In genomic region chr17:49229805-49230600, GRCh38 we compare ENCODE assay signal across 1 cellular context.
TF ChIP-seq lines count a peak whose summit lies in the region.

No MANE protein-coding gene starts in this region.

TF ChIP-seq in H1, 55 proteins besides CTCF, POLR2A, EP300 and RAD21:
- TF ChIP-seq EZH2 (IDR thresholded peaks at IDR 0.05; ENCODE audit: low read depth, low read length, severe bottlenecking) (peak; percentile 21), SIN3A (conservative IDR thresholded peaks at IDR 0.05 in 1 of 2, IDR thresholded peaks at IDR 0.05 in 1 of 2; ENCODE audit: low read depth in 1 of 2, low read length in 2 of 2) (no peak), KDM1A (IDR thresholded peaks at IDR 0.05; ENCODE audit: borderline replicate concordance, low read length) (peak; percentile 95)
- TF ChIP-seq, protein P1, sequence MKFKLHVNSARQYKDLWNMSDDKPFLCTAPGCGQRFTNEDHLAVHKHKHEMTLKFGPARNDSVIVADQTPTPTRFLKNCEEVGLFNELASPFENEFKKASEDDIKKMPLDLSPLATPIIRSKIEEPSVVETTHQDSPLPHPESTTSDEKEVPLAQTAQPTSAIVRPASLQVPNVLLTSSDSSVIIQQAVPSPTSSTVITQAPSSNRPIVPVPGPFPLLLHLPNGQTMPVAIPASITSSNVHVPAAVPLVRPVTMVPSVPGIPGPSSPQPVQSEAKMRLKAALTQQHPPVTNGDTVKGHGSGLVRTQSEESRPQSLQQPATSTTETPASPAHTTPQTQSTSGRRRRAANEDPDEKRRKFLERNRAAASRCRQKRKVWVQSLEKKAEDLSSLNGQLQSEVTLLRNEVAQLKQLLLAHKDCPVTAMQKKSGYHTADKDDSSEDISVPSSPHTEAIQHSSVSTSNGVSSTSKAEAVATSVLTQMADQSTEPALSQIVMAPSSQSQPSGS (IDR thresholded peaks at IDR 0.05; ENCODE audit: low read length): no peak
